In the genomic region with DNA sequence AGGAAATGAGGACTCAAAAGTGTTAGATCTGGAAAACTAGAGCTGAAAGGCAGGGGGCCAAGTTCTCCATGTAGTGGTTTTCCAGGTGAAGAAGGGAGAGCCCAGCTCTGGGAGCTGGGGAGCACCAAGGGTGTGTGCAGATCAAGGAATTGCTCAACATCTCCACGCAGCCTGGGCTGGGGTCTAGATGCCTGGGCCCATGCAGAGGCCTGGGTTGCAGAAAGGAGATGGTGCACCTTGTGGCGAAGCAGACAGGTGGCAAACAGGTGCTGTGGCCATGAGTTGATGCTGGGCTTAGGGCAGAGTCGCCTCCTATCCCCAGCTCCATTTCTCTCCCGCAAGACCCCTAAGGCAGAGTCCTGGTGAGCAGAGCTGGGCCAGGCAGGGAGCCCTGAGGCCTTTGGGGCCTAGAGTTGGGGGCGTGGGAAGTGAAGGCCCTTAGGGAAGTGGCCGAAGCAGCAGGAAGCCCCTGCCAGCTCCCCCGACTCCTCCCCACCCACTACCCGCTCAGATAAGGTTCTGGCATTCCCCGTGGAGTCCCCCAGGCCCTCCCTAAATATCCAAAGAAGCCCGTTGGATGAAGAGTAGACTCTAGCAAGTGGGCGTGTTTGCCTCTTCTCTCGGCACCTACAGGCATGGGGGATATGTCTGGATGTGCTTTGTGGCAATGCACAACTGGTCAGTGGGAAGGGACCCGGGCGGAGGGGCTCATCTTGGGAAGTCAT, we compare ENCODE assay signal across 17 cellular contexts. TPM values are rescaled to one million over a fixed set of nuclear protein-coding genes. Genes with fewer than 3 reads are reported as not detected.
"Had no signal": no experiment of that assay in that cellular context is flagged by ENCODE, and none has a peak within 500 bp of the region (broad histone marks: within the 10 kb centered on the region; RNA-seq: fewer than 3 reads in every experiment).

No MANE protein-coding gene starts in this region.

- H3K4me3 ChIP-seq: gastroesophageal sphincter, heart left ventricle, left lung, prostate gland, right atrium auricular region had no signal

- H3K27ac ChIP-seq: gastroesophageal sphincter, heart left ventricle, left lung, right atrium auricular region had no signal

- H3K4me1 ChIP-seq: gastroesophageal sphincter, heart left ventricle, left lung, prostate gland, right atrium auricular region had no signal

- ATAC-seq: gastroesophageal sphincter; heart left ventricle; stimulated activated naive CD8-positive, alpha-beta T cell treated with anti-CD3 and anti-CD28 coated beads, Interleukin-15, amount 100 ng/mL, for 72 hours had no signal

- FAIRE-seq: colon, small intestine had no signal

- H3K36me3 ChIP-seq: gastroesophageal sphincter, heart left ventricle, left lung, prostate gland, right atrium auricular region had no signal

- DNase-seq: activated B cell treated with CpG ODN at 0.5 μM for 24 hours; activated CD4-positive, alpha-beta memory T cell treated with anti-CD3 and anti-CD28 coated beads for 36 hours; activated CD4-positive, alpha-beta T cell treated with anti-CD3 and anti-CD28 coated beads for 4 hours; activated naive CD8-positive, alpha-beta T cell treated with anti-CD3 and anti-CD28 coated beads, Interleukin-2, amount 10 ng/mL, durations not matched to agents 7 days and 5 days; central memory CD4-positive, alpha-beta T cell; endodermal cell; left lung; small intestine; stimulated activated CD4-positive, alpha-beta T cell treated with anti-CD3 and anti-CD28 coated beads, Interleukin-15, amount 100 ng/mL, for 24 hours; stimulated activated CD4-positive, alpha-beta T cell treated with anti-CD3 and anti-CD28 coated beads, Interleukin-2, amount 100 ng/mL, for 48 hours; stimulated activated naive CD8-positive, alpha-beta T cell treated with anti-CD3 and anti-CD28 coated beads, Interleukin-15, amount 100 ng/mL, for 72 hours had no signal

- H3K9me3 ChIP-seq: gastroesophageal sphincter, heart left ventricle, left lung, prostate gland, right atrium auricular region had no signal

RNA-seq across cellular contexts. Expression of a gene that starts 0.8 kb away (rescaled TPM):
- polyA plus RNA-seq: heart left ventricle, neural cell, small intestine had no signal

RNA-seq across cellular contexts. Expression of a gene that starts 33.5 kb away (rescaled TPM):
- polyA plus RNA-seq: neural cell had no signal
